ENCODE assay signal across 5 cellular contexts in the genomic region with DNA sequence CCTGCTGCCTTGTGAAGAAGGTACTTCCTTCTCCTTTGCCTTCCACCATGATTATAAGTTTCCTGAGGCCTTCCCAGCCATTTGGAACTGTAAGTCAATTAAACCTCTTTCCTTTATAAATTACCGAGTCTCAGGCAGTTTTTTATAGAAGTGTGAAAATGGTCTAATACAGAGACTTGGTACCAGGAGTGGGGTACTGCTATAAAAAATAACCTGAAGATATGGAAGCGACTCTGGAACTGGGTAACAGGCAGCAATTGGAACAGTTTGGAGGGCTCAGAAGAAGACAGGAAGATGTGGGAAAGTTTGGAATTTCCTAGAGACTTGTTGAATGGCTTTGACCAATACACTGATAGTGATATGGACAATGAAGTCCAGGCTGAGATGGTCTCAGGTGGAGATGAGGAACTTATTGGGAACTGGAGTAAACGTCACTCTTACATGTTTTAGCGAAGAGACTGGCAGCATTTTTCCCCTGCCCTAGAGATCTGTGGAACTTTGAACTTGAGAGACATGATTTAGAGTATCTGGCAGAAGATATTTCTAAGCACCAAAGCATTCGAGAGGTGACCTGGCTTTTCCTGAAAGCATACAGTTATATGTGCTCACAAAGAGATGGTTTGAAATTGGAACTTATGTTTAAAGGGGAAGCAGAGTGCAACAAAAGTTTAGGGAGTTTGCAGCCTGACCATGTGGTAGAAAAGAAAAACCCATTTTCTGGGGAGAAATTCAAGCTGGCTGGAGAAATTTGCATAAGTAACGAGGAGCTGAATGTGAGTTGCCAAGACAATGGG. TPM values are rescaled to one million over a fixed set of nuclear protein-coding genes. Genes with fewer than 3 reads are reported as not detected.
"Had no signal": no experiment of that assay in that cellular context is flagged by ENCODE, and none has a peak within 500 bp of the region (broad histone marks: within the 10 kb centered on the region; RNA-seq: fewer than 3 reads in every experiment).

No MANE protein-coding gene starts in this region.

RNA-seq across cellular contexts. Expression of a gene that starts 50.6 kb away (rescaled TPM):
- total RNA-seq: activated CD4-positive, alpha-beta T cell treated with anti-CD3 and anti-CD28 coated beads for 36 hours; activated CD8-positive, alpha-beta T cell treated with anti-CD3 and anti-CD28 coated beads, Interleukin-2, amount 10 ng/mL, durations not matched to agents 7 days and 5 days; activated naive CD4-positive, alpha-beta T cell treated with anti-CD3 and anti-CD28 coated beads for 36 hours; activated naive CD4-positive, alpha-beta T cell treated with anti-CD3 and anti-CD28 coated beads, Interleukin-2, amount 50 U/mL, for 72 hours; T-helper 17 cell had no signal
